2 cellular contexts compared by ENCODE assay signal in the genomic region with DNA sequence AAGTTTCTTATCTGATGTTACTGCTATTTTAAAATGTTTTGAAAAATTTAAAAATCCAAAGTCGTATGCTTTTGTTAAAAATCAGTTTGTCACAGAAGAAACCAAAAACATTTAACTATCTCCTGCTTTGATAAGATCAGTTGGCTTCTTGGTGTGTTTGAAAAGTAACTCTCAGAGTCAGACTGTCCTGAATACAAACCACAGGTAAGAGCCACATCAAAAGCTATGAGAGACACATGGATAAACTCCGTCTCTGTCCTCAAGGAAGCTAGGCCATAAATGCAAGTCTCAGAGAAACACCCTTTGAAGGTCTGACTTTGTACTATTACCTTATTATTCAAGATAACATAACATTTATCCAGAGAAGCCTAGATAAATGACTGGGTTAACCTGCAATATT.
TF ChIP-seq lines count a peak whose summit lies in the region.

No MANE protein-coding gene starts in this region.

TF ChIP-seq in GM12878, 131 proteins besides CTCF, POLR2A, EP300 and RAD21:
- TF ChIP-seq IKZF1 (conservative IDR thresholded peaks at IDR 0.05) (0 out of 2 replicates have a peak, but pooled peaks have one; percentile 21), RUNX3 (IDR thresholded peaks at IDR 0.05; ENCODE audit: low read length) (peak; percentile 74), TCF7 (IDR thresholded peaks at IDR 0.05; ENCODE audit: borderline replicate concordance) (peak; percentile 40; the same call in 1 of the 2 replicates), STAT3 (IDR thresholded peaks at IDR 0.05; ENCODE audit: low read depth, low read length) (no peak), TAF1 (IDR thresholded peaks at IDR 0.05; ENCODE audit: borderline replicate concordance, low read depth, low read length) (no peak), RELA (IDR thresholded peaks at IDR 0.05; ENCODE audit: borderline replicate concordance, partially characterized antibody) (no peak)

TF ChIP-seq in GM23338, 12 proteins besides CTCF, POLR2A, EP300 and RAD21:
- TF ChIP-seq NANOG (IDR thresholded peaks at IDR 0.05; ENCODE audit: borderline replicate concordance) (no peak), CREB1 (CRISPR knock-in tag; IDR thresholded peaks at IDR 0.05; ENCODE audit: low read depth) (no peak), JUNB (IDR thresholded peaks at IDR 0.05; ENCODE audit: unreplicated experiment) (no peak), ZNF114 (CRISPR knock-in tag; IDR thresholded peaks at IDR 0.05) (no peak), EZH2 (IDR thresholded peaks at IDR 0.05; ENCODE audit: low read depth, unreplicated experiment) (no peak), ZNF331 (CRISPR knock-in tag; IDR thresholded peaks at IDR 0.05; ENCODE audit: low read depth) (no peak), POLR2AphosphoS5 (IDR thresholded peaks at IDR 0.05; ENCODE audit: low read depth) (no peak), STAT1 (IDR thresholded peaks at IDR 0.05; ENCODE audit: unreplicated experiment) (no peak), EZH2phosphoT487 (IDR thresholded peaks at IDR 0.05; ENCODE audit: unreplicated experiment) (no peak)
- TF ChIP-seq, protein P1, sequence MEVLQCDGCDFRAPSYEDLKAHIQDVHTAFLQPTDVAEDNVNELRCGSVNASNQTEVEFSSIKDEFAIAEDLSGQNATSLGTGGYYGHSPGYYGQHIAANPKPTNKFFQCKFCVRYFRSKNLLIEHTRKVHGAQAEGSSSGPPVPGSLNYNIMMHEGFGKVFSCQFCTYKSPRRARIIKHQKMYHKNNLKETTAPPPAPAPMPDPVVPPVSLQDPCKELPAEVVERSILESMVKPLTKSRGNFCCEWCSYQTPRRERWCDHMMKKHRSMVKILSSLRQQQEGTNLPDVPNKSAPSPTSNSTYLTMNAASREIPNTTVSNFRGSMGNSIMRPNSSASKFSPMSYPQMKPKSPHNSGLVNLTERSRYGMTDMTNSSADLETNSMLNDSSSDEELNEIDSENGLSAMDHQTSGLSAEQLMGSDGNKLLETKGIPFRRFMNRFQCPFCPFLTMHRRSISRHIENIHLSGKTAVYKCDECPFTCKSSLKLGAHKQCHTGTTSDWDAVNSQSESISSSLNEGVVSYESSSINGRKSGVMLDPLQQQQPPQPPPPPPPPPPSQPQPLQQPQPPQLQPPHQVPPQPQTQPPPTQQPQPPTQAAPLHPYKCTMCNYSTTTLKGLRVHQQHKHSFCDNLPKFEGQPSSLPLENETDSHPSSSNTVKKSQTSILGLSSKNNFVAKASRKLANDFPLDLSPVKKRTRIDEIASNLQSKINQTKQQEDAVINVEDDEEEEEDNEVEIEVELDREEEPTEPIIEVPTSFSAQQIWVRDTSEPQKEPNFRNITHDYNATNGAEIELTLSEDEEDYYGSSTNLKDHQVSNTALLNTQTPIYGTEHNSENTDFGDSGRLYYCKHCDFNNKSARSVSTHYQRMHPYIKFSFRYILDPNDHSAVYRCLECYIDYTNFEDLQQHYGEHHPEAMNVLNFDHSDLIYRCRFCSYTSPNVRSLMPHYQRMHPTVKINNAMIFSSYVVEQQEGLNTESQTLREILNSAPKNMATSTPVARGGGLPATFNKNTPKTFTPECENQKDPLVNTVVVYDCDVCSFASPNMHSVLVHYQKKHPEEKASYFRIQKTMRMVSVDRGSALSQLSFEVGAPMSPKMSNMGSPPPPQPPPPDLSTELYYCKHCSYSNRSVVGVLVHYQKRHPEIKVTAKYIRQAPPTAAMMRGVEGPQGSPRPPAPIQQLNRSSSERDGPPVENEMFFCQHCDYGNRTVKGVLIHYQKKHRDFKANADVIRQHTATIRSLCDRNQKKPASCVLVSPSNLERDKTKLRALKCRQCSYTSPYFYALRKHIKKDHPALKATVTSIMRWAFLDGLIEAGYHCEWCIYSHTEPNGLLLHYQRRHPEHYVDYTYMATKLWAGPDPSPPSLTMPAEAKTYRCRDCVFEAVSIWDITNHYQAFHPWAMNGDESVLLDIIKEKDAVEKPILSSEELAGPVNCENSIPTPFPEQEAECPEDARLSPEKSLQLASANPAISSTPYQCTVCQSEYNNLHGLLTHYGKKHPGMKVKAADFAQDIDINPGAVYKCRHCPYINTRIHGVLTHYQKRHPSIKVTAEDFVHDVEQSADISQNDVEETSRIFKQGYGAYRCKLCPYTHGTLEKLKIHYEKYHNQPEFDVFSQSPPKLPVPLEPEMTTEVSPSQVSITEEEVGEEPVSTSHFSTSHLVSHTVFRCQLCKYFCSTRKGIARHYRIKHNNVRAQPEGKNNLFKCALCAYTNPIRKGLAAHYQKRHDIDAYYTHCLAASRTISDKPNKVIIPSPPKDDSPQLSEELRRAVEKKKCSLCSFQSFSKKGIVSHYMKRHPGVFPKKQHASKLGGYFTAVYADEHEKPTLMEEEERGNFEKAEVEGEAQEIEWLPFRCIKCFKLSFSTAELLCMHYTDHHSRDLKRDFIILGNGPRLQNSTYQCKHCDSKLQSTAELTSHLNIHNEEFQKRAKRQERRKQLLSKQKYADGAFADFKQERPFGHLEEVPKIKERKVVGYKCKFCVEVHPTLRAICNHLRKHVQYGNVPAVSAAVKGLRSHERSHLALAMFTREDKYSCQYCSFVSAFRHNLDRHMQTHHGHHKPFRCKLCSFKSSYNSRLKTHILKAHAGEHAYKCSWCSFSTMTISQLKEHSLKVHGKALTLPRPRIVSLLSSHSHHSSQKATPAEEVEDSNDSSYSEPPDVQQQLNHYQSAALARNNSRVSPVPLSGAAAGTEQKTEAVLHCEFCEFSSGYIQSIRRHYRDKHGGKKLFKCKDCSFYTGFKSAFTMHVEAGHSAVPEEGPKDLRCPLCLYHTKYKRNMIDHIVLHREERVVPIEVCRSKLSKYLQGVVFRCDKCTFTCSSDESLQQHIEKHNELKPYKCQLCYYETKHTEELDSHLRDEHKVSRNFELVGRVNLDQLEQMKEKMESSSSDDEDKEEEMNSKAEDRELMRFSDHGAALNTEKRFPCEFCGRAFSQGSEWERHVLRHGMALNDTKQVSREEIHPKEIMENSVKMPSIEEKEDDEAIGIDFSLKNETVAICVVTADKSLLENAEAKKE (CRISPR knock-in tag; IDR thresholded peaks at IDR 0.05) = no peak
- TF ChIP-seq, protein P2, sequence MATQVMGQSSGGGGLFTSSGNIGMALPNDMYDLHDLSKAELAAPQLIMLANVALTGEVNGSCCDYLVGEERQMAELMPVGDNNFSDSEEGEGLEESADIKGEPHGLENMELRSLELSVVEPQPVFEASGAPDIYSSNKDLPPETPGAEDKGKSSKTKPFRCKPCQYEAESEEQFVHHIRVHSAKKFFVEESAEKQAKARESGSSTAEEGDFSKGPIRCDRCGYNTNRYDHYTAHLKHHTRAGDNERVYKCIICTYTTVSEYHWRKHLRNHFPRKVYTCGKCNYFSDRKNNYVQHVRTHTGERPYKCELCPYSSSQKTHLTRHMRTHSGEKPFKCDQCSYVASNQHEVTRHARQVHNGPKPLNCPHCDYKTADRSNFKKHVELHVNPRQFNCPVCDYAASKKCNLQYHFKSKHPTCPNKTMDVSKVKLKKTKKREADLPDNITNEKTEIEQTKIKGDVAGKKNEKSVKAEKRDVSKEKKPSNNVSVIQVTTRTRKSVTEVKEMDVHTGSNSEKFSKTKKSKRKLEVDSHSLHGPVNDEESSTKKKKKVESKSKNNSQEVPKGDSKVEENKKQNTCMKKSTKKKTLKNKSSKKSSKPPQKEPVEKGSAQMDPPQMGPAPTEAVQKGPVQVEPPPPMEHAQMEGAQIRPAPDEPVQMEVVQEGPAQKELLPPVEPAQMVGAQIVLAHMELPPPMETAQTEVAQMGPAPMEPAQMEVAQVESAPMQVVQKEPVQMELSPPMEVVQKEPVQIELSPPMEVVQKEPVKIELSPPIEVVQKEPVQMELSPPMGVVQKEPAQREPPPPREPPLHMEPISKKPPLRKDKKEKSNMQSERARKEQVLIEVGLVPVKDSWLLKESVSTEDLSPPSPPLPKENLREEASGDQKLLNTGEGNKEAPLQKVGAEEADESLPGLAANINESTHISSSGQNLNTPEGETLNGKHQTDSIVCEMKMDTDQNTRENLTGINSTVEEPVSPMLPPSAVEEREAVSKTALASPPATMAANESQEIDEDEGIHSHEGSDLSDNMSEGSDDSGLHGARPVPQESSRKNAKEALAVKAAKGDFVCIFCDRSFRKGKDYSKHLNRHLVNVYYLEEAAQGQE (IDR thresholded peaks at IDR 0.05; ENCODE audit: unreplicated experiment) = no peak
- TF ChIP-seq, protein P3, sequence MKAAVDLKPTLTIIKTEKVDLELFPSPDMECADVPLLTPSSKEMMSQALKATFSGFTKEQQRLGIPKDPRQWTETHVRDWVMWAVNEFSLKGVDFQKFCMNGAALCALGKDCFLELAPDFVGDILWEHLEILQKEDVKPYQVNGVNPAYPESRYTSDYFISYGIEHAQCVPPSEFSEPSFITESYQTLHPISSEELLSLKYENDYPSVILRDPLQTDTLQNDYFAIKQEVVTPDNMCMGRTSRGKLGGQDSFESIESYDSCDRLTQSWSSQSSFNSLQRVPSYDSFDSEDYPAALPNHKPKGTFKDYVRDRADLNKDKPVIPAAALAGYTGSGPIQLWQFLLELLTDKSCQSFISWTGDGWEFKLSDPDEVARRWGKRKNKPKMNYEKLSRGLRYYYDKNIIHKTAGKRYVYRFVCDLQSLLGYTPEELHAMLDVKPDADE (IDR thresholded peaks at IDR 0.05) = no peak
